In the genomic region with DNA sequence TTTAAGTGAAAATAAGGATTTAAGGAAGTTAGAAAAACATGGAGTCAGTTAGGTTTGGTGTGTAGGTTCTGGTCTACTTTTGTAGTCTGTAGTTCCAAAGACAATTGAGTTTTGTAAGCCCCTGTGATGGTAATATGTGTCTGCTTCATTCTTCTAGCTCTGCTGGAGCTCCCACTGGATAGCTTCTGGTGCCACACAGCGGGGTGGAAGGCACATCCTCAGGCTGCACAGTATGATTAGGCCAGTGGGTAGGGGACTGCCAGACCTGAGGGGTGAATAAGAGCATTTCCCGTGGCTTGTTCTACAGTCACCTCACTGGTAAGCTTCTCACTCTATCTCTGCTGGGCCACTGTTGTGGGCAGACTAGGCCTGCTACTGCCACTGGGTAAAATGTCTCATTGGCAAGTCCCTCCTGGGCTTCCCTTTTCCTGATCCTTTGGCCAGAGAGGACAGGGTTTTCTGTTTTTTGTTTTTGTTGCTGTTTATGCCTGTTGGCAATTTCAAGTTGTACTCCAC, we compare ENCODE assay signal across 12 cellular contexts. TPM values are rescaled to one million over a fixed set of nuclear protein-coding genes. Genes with fewer than 3 reads are reported as not detected.
DNase-seq lines count a peak whose midpoint lies in the region; ATAC-seq, FAIRE-seq and TF ChIP-seq lines count a peak whose summit lies in the region.
"Had no signal": no experiment of that assay in that cellular context is flagged by ENCODE, and none has a peak within 500 bp of the region (broad histone marks: within the 10 kb centered on the region; RNA-seq: fewer than 3 reads in every experiment).

No MANE protein-coding gene starts in this region.

- H4K20me1 ChIP-seq in keratinocyte (ENCODE audit: control insufficient read depth, extremely low read depth, insufficient read depth, low read length): peaks cover 3% of the 10 kb centered on the region

- H3K4me2 ChIP-seq in keratinocyte (ENCODE audit: control insufficient read depth, extremely low read depth, insufficient read depth, low read depth, low read length): peak overlapping the region; percentile 19

- no peak overlapping the region for H3K27ac ChIP-seq in right cardiac atrium (ENCODE audit: low read length)
- H3K27ac ChIP-seq in left ventricle myocardium inferior (replicated peaks): no peak overlapping the region
- peak overlapping the region; percentile 48 for H3K27ac ChIP-seq in keratinocyte (ENCODE audit: control insufficient read depth, insufficient read depth, low read length)
- H3K27ac ChIP-seq in upper lobe of right lung: no peak overlapping the region
- H3K27ac ChIP-seq in testis: no peak overlapping the region
- H3K27ac ChIP-seq: right lobe of liver had no signal

- intact Hi-C loops in right cardiac atrium (cut with DNase I): no loop called here
- intact Hi-C loops in left ventricle myocardium inferior (cut with micrococcal nuclease): no loop called here
- intact Hi-C loops in upper lobe of right lung (cut with DNase I): no loop called here
- intact Hi-C loops in testis (cut with DNase I; ENCODE audit: low total_unique reads): no loop called here

- H3K27me3 ChIP-seq in right cardiac atrium (ENCODE audit: control insufficient read depth, insufficient read depth) (no peaks in the 10 kb centered on the region), left ventricle myocardium inferior (ENCODE audit: low read depth) (no peaks in the 10 kb centered on the region), keratinocyte (ENCODE audit: control insufficient read depth, extremely low read depth, insufficient read depth, low read length) (no peaks in the 10 kb centered on the region), upper lobe of right lung (no peaks in the 10 kb centered on the region), testis (no peaks in the 10 kb centered on the region)
- H3K27me3 ChIP-seq: right lobe of liver had no signal

- H3K4me1 ChIP-seq in right cardiac atrium (ENCODE audit: control insufficient read depth, insufficient read depth, low read length) (peaks cover 6% of the 10 kb centered on the region), left ventricle myocardium inferior (peaks cover 51% of the 10 kb centered on the region), keratinocyte (ENCODE audit: control insufficient read depth, extremely low read depth, insufficient read depth, low read length) (peaks cover 25% of the 10 kb centered on the region), upper lobe of right lung (peaks cover 5% of the 10 kb centered on the region), testis (no peaks in the 10 kb centered on the region)

- H3K9me3 ChIP-seq in right cardiac atrium (ENCODE audit: control insufficient read depth, low read length) (no peaks in the 10 kb centered on the region), left ventricle myocardium inferior (replicated peaks) (no peaks in the 10 kb centered on the region), keratinocyte (ENCODE audit: control insufficient read depth, low read depth, low read length) (no peaks in the 10 kb centered on the region), upper lobe of right lung (no peaks in the 10 kb centered on the region), testis (no peaks in the 10 kb centered on the region)
- H3K9me3 ChIP-seq: right lobe of liver had no signal

- H3K4me3 ChIP-seq in right cardiac atrium (ENCODE audit: low read length) (no peak overlapping the region), left ventricle myocardium inferior (no peak overlapping the region), keratinocyte (ENCODE audit: control insufficient read depth in 2 of 3, extremely low read depth in 1 of 3, insufficient read depth in 2 of 3, low read depth in 1 of 3, low read length in 3 of 3) (no peak overlapping the region), upper lobe of right lung (no peak overlapping the region), testis (no peak overlapping the region)
- H3K4me3 ChIP-seq: lung, right lobe of liver had no signal

- H3K9me1 ChIP-seq in keratinocyte (ENCODE audit: control insufficient read depth, extremely low read depth, insufficient read depth, low read length): no peaks in the 10 kb centered on the region

- DNase-seq in right cardiac atrium: no peak
- DNase-seq in left ventricle myocardium inferior: no peak
- DNase-seq in RCC 7860 (ENCODE audit: low spot score): peak; percentile 77
- DNase-seq in keratinocyte (ENCODE audit: low read depth, low spot score): no peak
- no peak for DNase-seq in upper lobe of right lung
- DNase-seq in activated gamma-delta T cell (lab: John Stamatoyannopoulos, UW): no peak
- DNase-seq in testis: no peak
- DNase-seq: NCI-H1417, right lobe of liver had no signal

- no peak overlapping the region for H3K9ac ChIP-seq in keratinocyte (ENCODE audit: control insufficient read depth, extremely low read depth, insufficient read depth, low read length)

- no peaks in the 10 kb centered on the region for H3K36me3 ChIP-seq in left ventricle myocardium inferior
- no peaks in the 10 kb centered on the region for H3K36me3 ChIP-seq in keratinocyte (ENCODE audit: control insufficient read depth in 2 of 2, extremely low read depth in 1 of 2, insufficient read depth in 2 of 2, low read length in 2 of 2)
- no peaks in the 10 kb centered on the region for H3K36me3 ChIP-seq in upper lobe of right lung
- H3K36me3 ChIP-seq in testis (ENCODE audit: low read depth, missing control alignments): no peaks in the 10 kb centered on the region
- H3K36me3 ChIP-seq: right lobe of liver had no signal

- no peak for TF ChIP-seq CTCF in left ventricle myocardium inferior (IDR thresholded peaks at IDR 0.05; ENCODE audit: borderline replicate concordance)
- no peak for TF ChIP-seq CTCF in keratinocyte (optimal IDR thresholded peaks at IDR 0.05 in 1 of 3, IDR thresholded peaks at IDR 0.05 in 1 of 3, conservative IDR thresholded peaks at IDR 0.05 in 1 of 3; ENCODE audit: extremely low read depth in 1 of 3, insufficient read depth in 2 of 3, low read length in 3 of 3)
- no peak for TF ChIP-seq CTCF in upper lobe of right lung (IDR thresholded peaks at IDR 0.05)
- TF ChIP-seq CTCF in testis (IDR thresholded peaks at IDR 0.05): no peak

- ATAC-seq in right cardiac atrium (peak; percentile 14 to 20), upper lobe of right lung (peak; percentile 44), GM19463 (IDR thresholded peaks at IDR 0.05; ENCODE audit: unreplicated experiment) (no peak)

- 91% methylated on average over 2 of the region's 2 CpGs for WGBS in right cardiac atrium
- 94% methylated on average over 2 of the region's 2 CpGs for WGBS in testis, 2 donors

- no peak overlapping the region for H2AFZ ChIP-seq in keratinocyte (ENCODE audit: control insufficient read depth, low read length)

- dilution Hi-C loops in keratinocyte (cut with MboI; ENCODE audit: extremely low pct_ligation_motif_present, low sequenced_read_pairs): no loop called here

- FAIRE-seq in RCC 7860 (lab: Jason Lieb, UNC) (peak; percentile 57), keratinocyte (lab: Jason Lieb, UNC) (peak; percentile 41)
- FAIRE-seq: colon had no signal

- TF ChIP-seq POLR2A in testis (IDR thresholded peaks at IDR 0.05): no peak

- H3K79me2 ChIP-seq in keratinocyte (ENCODE audit: control insufficient read depth, insufficient read depth, low read length): peaks cover 92% of the 10 kb centered on the region

RNA-seq across cellular contexts. Expression of a gene that starts 44.5 kb away (rescaled TPM):
- total RNA-seq in right cardiac atrium (10 to 100 TPM; 26.4 to 32.7 (median 30.2) TPM), left ventricle myocardium inferior (28.9 TPM), upper lobe of right lung (43.3 TPM), testis (10 to 100 TPM; 49.6 to 54.8 TPM)
- polyA plus RNA-seq in right cardiac atrium (11.5 TPM), keratinocyte (16.7 to 25.5 TPM (median 23.4 TPM) in 3 replicates), testis (ENCODE audit: insufficient read depth, low read depth, low replicate concordance) (35.0 TPM)
- 12.7 TPM for polyA plus RNA-seq in keratinocyte (2011; ENCODE audit: low read depth)
- 8.6 and 13.5 TPM in 2 replicates for polyA plus RNA-seq in keratinocyte (2011; cell fraction: cytosol; rRNA removed)
- polyA plus RNA-seq in keratinocyte (2011; cell fraction: nucleus; rRNA removed): 75.9 and 76.7 TPM in 2 replicates
- polyA plus RNA-seq in keratinocyte (2012; ENCODE audit: low replicate concordance): 14.5 and 27.6 TPM in 2 replicates
- polyA minus RNA-seq in keratinocyte: 39.2 to 66.1 TPM (median 53.3 TPM) in 3 replicates
- polyA minus RNA-seq in keratinocyte (2011; cell fraction: cytosol; rRNA and poly(A)+ RNA removed): 19.2 TPM
- polyA minus RNA-seq in keratinocyte (2011; cell fraction: nucleus; rRNA and poly(A)+ RNA removed): 81.8 and 158 TPM in 2 replicates
